Comparison of ENCODE assay signal across 1 cellular context in genomic region chr10:18223898-18224297, GRCh38.
TF ChIP-seq lines count a peak whose summit lies in the region.

No MANE protein-coding gene starts in this region.

TF ChIP-seq in SK-N-SH treated with all-trans-retinoic acid at 6 μM for 48 hours, 23 proteins besides CTCF, POLR2A, EP300 and RAD21 (continued from another document):
- TF ChIP-seq CREB5 (CRISPR knock-in tag; IDR thresholded peaks at IDR 0.05; ENCODE audit: low read depth) = peak; percentile 79
- TF ChIP-seq ISL1 (CRISPR knock-in tag; IDR thresholded peaks at IDR 0.05) = peak; percentile 99
- TF ChIP-seq ZNF565 (CRISPR knock-in tag; conservative IDR thresholded peaks at IDR 0.05; ENCODE audit: low read depth) = no peak
TF ChIP-seq in SK-N-SH treated with all-trans-retinoic acid at 6 μM for 48 hours: peak in this region for 2.
